Comparison of ENCODE assay signal across 10 cellular contexts in the genomic region with DNA sequence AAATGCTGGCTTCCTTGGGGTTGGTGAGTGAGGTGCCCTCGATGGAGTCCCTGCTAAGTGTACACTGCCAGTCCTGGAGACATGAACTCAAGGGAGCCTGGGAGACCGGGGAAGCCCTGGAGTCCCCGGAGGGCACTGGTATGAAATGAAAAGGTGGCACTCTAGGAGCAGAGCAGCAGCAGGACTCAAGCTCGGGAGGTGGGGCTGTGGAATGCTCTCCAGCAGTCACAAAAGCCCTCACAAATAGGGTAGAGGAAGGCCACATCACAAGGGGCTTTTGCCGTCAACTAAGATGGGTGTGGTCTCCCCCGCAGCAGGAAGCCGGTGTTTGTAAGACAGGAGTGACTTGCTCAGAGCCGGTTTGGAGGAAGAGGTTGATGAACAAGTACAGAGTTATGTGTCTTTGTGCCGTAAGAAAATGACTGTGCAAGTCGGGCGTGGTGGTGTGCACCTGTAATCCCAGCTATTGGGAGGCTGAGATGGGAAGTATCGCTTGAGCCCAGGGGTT. TPM values are rescaled to one million over a fixed set of nuclear protein-coding genes. Genes with fewer than 3 reads are reported as not detected.
DNase-seq lines count a peak whose midpoint lies in the region; ATAC-seq and TF ChIP-seq lines count a peak whose summit lies in the region.
"Had no signal": no experiment of that assay in that cellular context is flagged by ENCODE, and none has a peak within 500 bp of the region (broad histone marks: within the 10 kb centered on the region; RNA-seq: fewer than 3 reads in every experiment).

No MANE protein-coding gene starts in this region.

- no TSS peak for BruUV-seq in Caco-2 (replicated peaks; lab: Mats Ljungman, UMichigan)

- intact Hi-C loops in Caco-2 (cut with micrococcal nuclease; ENCODE audit: unreplicated experiment), result no loop called here
- intact Hi-C loops in Right ventricle myocardium inferior (cut with DNase I), result no loop called here

- H3K4me1 ChIP-seq in Caco-2, result no peaks in the 10 kb centered on the region
- H3K4me1 ChIP-seq: parathyroid adenoma had no signal

- no peaks in the 10 kb centered on the region for H3K9me3 ChIP-seq in Caco-2

- POLR2A ChIA-PET in Caco-2 (lab: Charles Lee), result no interaction called here

- no peaks in the 10 kb centered on the region for H3K36me3 Mint-ChIP-seq in Caco-2 (ENCODE audit: insufficient read depth, unreplicated experiment)

- ATAC-seq in HG02973 (IDR thresholded peaks at IDR 0.05; ENCODE audit: unreplicated experiment) (peak; percentile 43), Right ventricle myocardium inferior (no peak)

- H3K9me3 Mint-ChIP-seq in Caco-2 (ENCODE audit: unreplicated experiment), result no peaks in the 10 kb centered on the region

- H3K36me3 ChIP-seq in Caco-2 (ENCODE audit: control insufficient read depth, insufficient read depth, low read length), result no peaks in the 10 kb centered on the region

- H3K27ac Mint-ChIP-seq in Caco-2 (ENCODE audit: unreplicated experiment), result no peak overlapping the region

- H3K27me3 Mint-ChIP-seq in Caco-2 (ENCODE audit: insufficient read depth, unreplicated experiment), result peaks cover 3% of the 10 kb centered on the region

- no peaks in the 10 kb centered on the region for H3K27me3 ChIP-seq in Caco-2 (replicated peaks; ENCODE audit: control insufficient read depth, insufficient read depth, low read length)

- no peaks in the 10 kb centered on the region for H3K4me1 Mint-ChIP-seq in Caco-2 (ENCODE audit: low read depth, unreplicated experiment)

- TF ChIP-seq CTCF in GM10266 (IDR thresholded peaks at IDR 0.05; ENCODE audit: control insufficient read depth, insufficient read depth, low read depth, missing control alignments), result no peak
- TF ChIP-seq CTCF in Caco-2 (IDR thresholded peaks at IDR 0.05; ENCODE audit: insufficient read depth in 1 of 2, low read depth in 1 of 2, low read length in 1 of 2, severe bottlenecking in 1 of 2, unreplicated experiment in 1 of 2), result no peak

- H3K4me3 ChIP-seq in Caco-2 (ENCODE audit: low read depth, low read length), result no peak overlapping the region

- peak; percentile 43 to 47 for DNase-seq in activated CD4-positive, alpha-beta T cell treated with anti-CD3 and anti-CD28 coated beads, Interleukin-2, amount 50 U/mL, for 4 hours
- peak; percentile 48 for DNase-seq in effector CD8-positive, alpha-beta T cell (lab: John Stamatoyannopoulos, UW)
- DNase-seq in stimulated activated CD4-positive, alpha-beta T cell treated with anti-CD3 and anti-CD28 coated beads, Interleukin-4, amount 100 ng/mL, for 4 hours, result peak; percentile 35 to 68
- DNase-seq in pons (ENCODE audit: low spot score) (no peak), GM10266 (ENCODE audit: extremely low spot score) (no peak), Caco-2 (no peak), Right ventricle myocardium inferior (ENCODE audit: missing footprints) (no peak)
- DNase-seq: NCI-H1930 had no signal

- H3K4me3 Mint-ChIP-seq in Caco-2 (ENCODE audit: unreplicated experiment), result no peak overlapping the region

- CTCF ChIA-PET in Caco-2 (lab: Charles Lee), result no interaction called here

RNA-seq across cellular contexts. Expression of a gene that starts 19.3 kb away (rescaled TPM):
- total RNA-seq in Caco-2 (2022) (29.7 and 33.2 TPM in 2 replicates), Right ventricle myocardium inferior (3.1 TPM)

Comparison
In these comparisons a context has a peak if more than half of its experiments do, and no peak if none do; other contexts are left out.
1. DNase-seq: peak in activated CD4-positive, alpha-beta T cell treated with anti-CD3 and anti-CD28 coated beads, Interleukin-2, amount 50 U/mL, for 4 hours (2 of 2), effector CD8-positive, alpha-beta T cell (single experiment) and stimulated activated CD4-positive, alpha-beta T cell treated with anti-CD3 and anti-CD28 coated beads, Interleukin-4, amount 100 ng/mL, for 4 hours (2 of 2); none in pons (single experiment), GM10266 (single experiment), Caco-2 (0 of 2) and Right ventricle myocardium inferior (single experiment).